ENCODE assay signal across 27 cellular contexts in genomic region chr6:154213782-154214181, GRCh38.
"Had no signal": no experiment of that assay in that cellular context is flagged by ENCODE, and none has a peak within 500 bp of the region (broad histone marks: within the 10 kb centered on the region; RNA-seq: fewer than 3 reads in every experiment).

No MANE protein-coding gene starts in this region.

- H3K27ac ChIP-seq: brain microvascular endothelial cell, coronary artery, esophagus muscularis mucosa, foreskin keratinocyte, gastrocnemius medialis, heart left ventricle had no signal

- H3K27ac Mint-ChIP-seq: activated CD4-positive, alpha-beta memory T cell treated with anti-CD3 and anti-CD28 coated beads, Interleukin-2, amount 10 ng/mL, durations not matched to agents 7 days and 5 days; activated CD4-positive, alpha-beta T cell treated with anti-CD3 and anti-CD28 coated beads for 36 hours; activated CD4-positive, alpha-beta T cell treated with anti-CD3 and anti-CD28 coated beads, Interleukin-2, amount 10 ng/mL, durations not matched to agents 24 days and 14 days; activated naive CD4-positive, alpha-beta T cell treated with anti-CD3 and anti-CD28 coated beads for 36 hours; activated naive CD4-positive, alpha-beta T cell treated with anti-CD3 and anti-CD28 coated beads, Interleukin-2, amount 50 U/mL, for 24 hours; activated naive CD8-positive, alpha-beta T cell treated with anti-CD3 and anti-CD28 coated beads, Interleukin-2, amount 10 ng/mL, durations not matched to agents 7 days and 5 days; activated T-helper 1 cell treated with anti-CD3 and anti-CD28 coated beads, Interleukin-12 subunit alpha, Interleukin-12 subunit beta, Interleukin-2, Interleukin-4 antibody, amounts not matched to agents 30 ng/mL and 10 ng/mL and 1 ng/mL, durations not matched to agents 14 hours and 24 hours and 36 hours; activated T-helper 2 cell treated with anti-CD3 and anti-CD28 coated beads, Interferon-gamma antibody, Interleukin-2, Interleukin-4, amounts not matched to agents 10 μg/mL and 5 μg/mL and 100 μg/mL, durations not matched to agents 14 hours and 24 hours and 36 hours had no signal

- H3K9me3 ChIP-seq: esophagus muscularis mucosa, gastrocnemius medialis, heart left ventricle had no signal

- H3K27me3 Mint-ChIP-seq: activated CD4-positive, alpha-beta memory T cell treated with anti-CD3 and anti-CD28 coated beads, Interleukin-2, amount 10 ng/mL, durations not matched to agents 7 days and 5 days; activated CD4-positive, alpha-beta T cell treated with anti-CD3 and anti-CD28 coated beads for 36 hours; activated CD4-positive, alpha-beta T cell treated with anti-CD3 and anti-CD28 coated beads, Interleukin-2, amount 10 ng/mL, durations not matched to agents 24 days and 14 days; activated naive CD4-positive, alpha-beta T cell treated with anti-CD3 and anti-CD28 coated beads, Interleukin-2, amount 50 U/mL, for 24 hours; activated naive CD8-positive, alpha-beta T cell treated with anti-CD3 and anti-CD28 coated beads, Interleukin-2, amount 10 ng/mL, durations not matched to agents 7 days and 5 days; central memory CD8-positive, alpha-beta T cell; effector memory CD8-positive, alpha-beta T cell had no signal

- H3K27me3 ChIP-seq: brain microvascular endothelial cell, esophagus muscularis mucosa, foreskin keratinocyte, gastrocnemius medialis, heart left ventricle had no signal

- H3K9me3 Mint-ChIP-seq: activated CD4-positive, alpha-beta memory T cell treated with anti-CD3 and anti-CD28 coated beads, Interleukin-2, amount 10 ng/mL, durations not matched to agents 7 days and 5 days; activated CD4-positive, alpha-beta T cell treated with anti-CD3 and anti-CD28 coated beads, Interleukin-2, amount 10 ng/mL, durations not matched to agents 24 days and 14 days; activated naive CD4-positive, alpha-beta T cell treated with anti-CD3 and anti-CD28 coated beads for 36 hours; activated naive CD4-positive, alpha-beta T cell treated with anti-CD3 and anti-CD28 coated beads, Interleukin-2, amount 50 U/mL, for 24 hours; activated T-helper 1 cell treated with anti-CD3 and anti-CD28 coated beads, Interleukin-12 subunit alpha, Interleukin-12 subunit beta, Interleukin-2, Interleukin-4 antibody, amounts not matched to agents 30 ng/mL and 10 ng/mL and 1 ng/mL, durations not matched to agents 14 hours and 24 hours and 36 hours; activated T-helper 2 cell treated with anti-CD3 and anti-CD28 coated beads, Interferon-gamma antibody, Interleukin-2, Interleukin-4, amounts not matched to agents 10 μg/mL and 5 μg/mL and 100 μg/mL, durations not matched to agents 14 hours and 24 hours and 36 hours; central memory CD8-positive, alpha-beta T cell; effector memory CD8-positive, alpha-beta T cell had no signal

- H3K36me3 ChIP-seq: brain microvascular endothelial cell, esophagus muscularis mucosa, gastrocnemius medialis, heart left ventricle had no signal

- H3K4me1 ChIP-seq: esophagus muscularis mucosa, foreskin keratinocyte, gastrocnemius medialis had no signal

- DNase-seq: activated CD4-positive, alpha-beta memory T cell treated with anti-CD3 and anti-CD28 coated beads, Interleukin-2, amount 10 ng/mL, durations not matched to agents 7 days and 5 days; activated CD4-positive, alpha-beta T cell treated with anti-CD3 and anti-CD28 coated beads for 36 hours; activated CD4-positive, alpha-beta T cell treated with anti-CD3 and anti-CD28 coated beads, Interleukin-2, amount 10 ng/mL, durations not matched to agents 24 days and 14 days; activated CD4-positive, CD25-positive, alpha-beta regulatory T cell; activated CD4-positive, CD25-positive, alpha-beta regulatory T cell treated with anti-CD3 and anti-CD28 coated beads, Interleukin-2, amount 50 U/mL, for 72 hours; activated CD8-positive, alpha-beta memory T cell treated with anti-CD3 and anti-CD28 coated beads, Interleukin-2, amount 50 U/mL, for 48 hours; activated effector memory CD4-positive, alpha-beta T cell treated with anti-CD3 and anti-CD28 coated beads, Interleukin-2, amount 50 U/mL, for 16 hours; activated naive CD4-positive, alpha-beta T cell treated with anti-CD3 and anti-CD28 coated beads for 36 hours; activated naive CD8-positive, alpha-beta T cell treated with anti-CD3 and anti-CD28 coated beads, Interleukin-2, amount 10 ng/mL, durations not matched to agents 7 days and 5 days; activated T-cell treated with anti-CD3 and anti-CD28 coated beads, Interleukin-2, amount 50 U/mL, for 48 hours; amniotic stem cell; brain microvascular endothelial cell; dermis blood vessel endothelial cell; effector CD4-positive, alpha-beta T cell; effector memory CD8-positive, alpha-beta T cell; erythroblast; foreskin keratinocyte; gastrocnemius medialis; glutamatergic neuron; heart left ventricle; T-helper 2 cell had no signal

- H3K4me3 Mint-ChIP-seq: activated CD4-positive, alpha-beta memory T cell treated with anti-CD3 and anti-CD28 coated beads, Interleukin-2, amount 10 ng/mL, durations not matched to agents 7 days and 5 days; activated CD4-positive, alpha-beta T cell treated with anti-CD3 and anti-CD28 coated beads for 36 hours; activated CD4-positive, alpha-beta T cell treated with anti-CD3 and anti-CD28 coated beads, Interleukin-2, amount 10 ng/mL, durations not matched to agents 24 days and 14 days; activated naive CD4-positive, alpha-beta T cell treated with anti-CD3 and anti-CD28 coated beads for 36 hours; activated naive CD4-positive, alpha-beta T cell treated with anti-CD3 and anti-CD28 coated beads, Interleukin-2, amount 50 U/mL, for 24 hours; activated naive CD8-positive, alpha-beta T cell treated with anti-CD3 and anti-CD28 coated beads, Interleukin-2, amount 10 ng/mL, durations not matched to agents 7 days and 5 days; activated T-helper 1 cell treated with anti-CD3 and anti-CD28 coated beads, Interleukin-12 subunit alpha, Interleukin-12 subunit beta, Interleukin-2, Interleukin-4 antibody, amounts not matched to agents 30 ng/mL and 10 ng/mL and 1 ng/mL, durations not matched to agents 14 hours and 24 hours and 36 hours; central memory CD8-positive, alpha-beta T cell; effector memory CD8-positive, alpha-beta T cell had no signal

- ATAC-seq: activated CD4-positive, alpha-beta T cell treated with anti-CD3 and anti-CD28 coated beads for 36 hours; effector memory CD8-positive, alpha-beta T cell; foreskin keratinocyte; gastrocnemius medialis; heart left ventricle had no signal

- H3K4me3 ChIP-seq: coronary artery, esophagus muscularis mucosa, gastrocnemius medialis, heart left ventricle had no signal
